ENCODE assay signal across 16 cellular contexts in the genomic region with DNA sequence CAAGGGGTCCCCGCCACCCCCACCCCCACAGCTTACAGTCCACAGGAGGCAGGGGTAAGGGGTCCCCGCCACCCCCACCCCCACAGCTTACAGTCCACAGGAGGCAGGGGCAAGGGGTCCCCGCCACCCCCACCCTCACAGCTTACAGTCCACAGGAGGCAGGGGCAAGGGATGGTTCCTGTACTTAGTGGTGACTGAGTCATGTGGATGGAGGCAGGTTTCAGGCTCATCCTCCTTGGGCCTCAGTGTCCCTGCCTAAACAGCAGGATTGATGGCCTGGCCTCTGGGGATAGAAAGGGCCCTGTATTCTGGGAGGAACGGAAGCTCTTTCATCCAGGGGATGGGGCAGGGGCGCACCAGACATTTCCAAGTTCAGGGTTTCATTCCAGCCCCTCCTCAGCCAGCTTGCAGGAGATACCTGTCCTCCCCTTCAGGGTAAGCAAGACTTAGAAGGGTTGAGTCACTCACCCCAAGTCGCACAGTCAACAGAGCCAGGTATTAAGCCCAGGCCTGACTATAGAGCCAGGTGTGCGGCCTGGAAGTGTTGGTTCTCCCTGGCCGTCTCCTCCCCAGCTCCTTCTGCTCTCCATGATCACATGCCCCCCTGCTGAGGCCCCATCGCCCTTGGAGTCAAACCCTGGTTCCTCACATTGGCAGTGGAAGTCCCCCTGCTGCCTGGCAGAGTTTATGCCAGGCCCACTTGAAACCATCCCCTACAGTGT. TPM values are rescaled to one million over a fixed set of nuclear protein-coding genes. Genes with fewer than 3 reads are reported as not detected.
DNase-seq lines count a peak whose midpoint lies in the region; ATAC-seq and TF ChIP-seq lines count a peak whose summit lies in the region.
"Had no signal": no experiment of that assay in that cellular context is flagged by ENCODE, and none has a peak within 500 bp of the region (broad histone marks: within the 10 kb centered on the region; RNA-seq: fewer than 3 reads in every experiment).

No MANE protein-coding gene starts in this region.

- no peaks in the 10 kb centered on the region for H3K27me3 ChIP-seq in BLaER1 treated with 17β-estradiol and CSF1 and Interleukin-3, amounts not matched to agents 10 nM and 100 nM
- no peaks in the 10 kb centered on the region for H3K27me3 ChIP-seq in CD8-positive, alpha-beta memory T cell (ENCODE audit: insufficient read depth, low read length, poor library complexity, severe bottlenecking)
- H3K27me3 ChIP-seq in testis: no peaks in the 10 kb centered on the region
- H3K27me3 ChIP-seq: tibial nerve had no signal

- intact Hi-C loops in testis (cut with DNase I; ENCODE audit: low total_unique reads): no loop called here

- peaks cover 0 to 46% (median 7%) of the 10 kb centered on the region in 3 donors for H3K36me3 Mint-ChIP-seq in CD8-positive, alpha-beta memory T cell
- H3K36me3 Mint-ChIP-seq in activated T-helper 17 cell treated with anti-CD3 and anti-CD28 coated beads, Interleukin-2, amount 50 U/mL, for 72 hours (ENCODE audit: low read depth): peaks cover 71% of the 10 kb centered on the region
- H3K36me3 Mint-ChIP-seq in naive B cell: peaks cover 0 to 18% of the 10 kb centered on the region in 2 donors

- H3K27me3 Mint-ChIP-seq in CD8-positive, alpha-beta memory T cell: no peaks in the 10 kb centered on the region
- H3K27me3 Mint-ChIP-seq in activated T-helper 17 cell treated with anti-CD3 and anti-CD28 coated beads, Interleukin-2, amount 50 U/mL, for 72 hours: no peaks in the 10 kb centered on the region
- no peaks in the 10 kb centered on the region for H3K27me3 Mint-ChIP-seq in naive B cell

- peaks cover 80 to 93% (median 84%) of the 10 kb centered on the region in 3 donors for H3K4me1 Mint-ChIP-seq in CD8-positive, alpha-beta memory T cell
- H3K4me1 Mint-ChIP-seq in activated T-helper 17 cell treated with anti-CD3 and anti-CD28 coated beads, Interleukin-2, amount 50 U/mL, for 72 hours: peaks cover 54% of the 10 kb centered on the region
- peaks cover 73 to 95% (median 89%) of the 10 kb centered on the region in 3 donors for H3K4me1 Mint-ChIP-seq in naive B cell

- no peaks in the 10 kb centered on the region for H3K9me3 ChIP-seq in BLaER1 treated with 17β-estradiol and CSF1 and Interleukin-3, amounts not matched to agents 10 nM and 100 nM (replicated peaks in 1 of 11)
- H3K9me3 ChIP-seq in CD8-positive, alpha-beta memory T cell (ENCODE audit: low read length): no peaks in the 10 kb centered on the region
- H3K9me3 ChIP-seq in testis: no peaks in the 10 kb centered on the region
- H3K9me3 ChIP-seq: prostate gland, tibial nerve had no signal

- DNase-seq in CD8-positive, alpha-beta memory T cell: peak in 1 of 5 donors; percentile 14
- DNase-seq in naive B cell (no peak), left lobe of liver (ENCODE audit: low spot score) (no peak), NCI-H128 (lab: John Stamatoyannopoulos, UW; ENCODE audit: unreplicated experiment) (no peak), testis (no peak), NCI-H1694 (lab: John Stamatoyannopoulos, UW) (no peak)
- DNase-seq: EL, SW 1271 had no signal

- peak overlapping the region in 5 of 11 experiments; percentile 2 to 36 (median 13); a peak in 3 of 22 replicates for H3K27ac ChIP-seq in BLaER1 treated with 17β-estradiol and CSF1 and Interleukin-3, amounts not matched to agents 10 nM and 100 nM
- no peak overlapping the region for H3K27ac ChIP-seq in CD8-positive, alpha-beta memory T cell (ENCODE audit: low read depth, low read length)
- H3K27ac ChIP-seq in testis: no peak overlapping the region
- H3K27ac ChIP-seq: prostate gland had no signal

- peak; percentile 66 for ATAC-seq in activated T-helper 17 cell treated with anti-CD3 and anti-CD28 coated beads, Interleukin-2, amount 50 U/mL, for 72 hours (replicated peaks)
- ATAC-seq in naive B cell (ENCODE audit: low read depth in 2 of 2): no peak
- ATAC-seq in left lobe of liver: no peak

- H3K27ac Mint-ChIP-seq in CD8-positive, alpha-beta memory T cell: peak overlapping the region; percentile 81 to 98 (median 92)
- H3K27ac Mint-ChIP-seq in activated T-helper 17 cell treated with anti-CD3 and anti-CD28 coated beads, Interleukin-2, amount 50 U/mL, for 72 hours: peak overlapping the region; percentile 85
- H3K27ac Mint-ChIP-seq in naive B cell: peak overlapping the region in 5 of 6 donors; percentile 70 to 96 (median 95)

- TF ChIP-seq POLR2A in testis (IDR thresholded peaks at IDR 0.05): no peak

- WGBS in testis, 2 donors: 80 to 94% methylated on average over 6 of the region's 9 CpGs

- peak overlapping the region; percentile 46 to 80 (median 61) for H3K4me3 Mint-ChIP-seq in CD8-positive, alpha-beta memory T cell
- H3K4me3 Mint-ChIP-seq in activated T-helper 17 cell treated with anti-CD3 and anti-CD28 coated beads, Interleukin-2, amount 50 U/mL, for 72 hours: peak overlapping the region; percentile 76
- H3K4me3 Mint-ChIP-seq in naive B cell: peak overlapping the region; percentile 6 to 87 (median 70)

- no peak overlapping the region for H3K4me3 ChIP-seq in BLaER1 treated with 17β-estradiol and CSF1 and Interleukin-3, amounts not matched to agents 10 nM and 100 nM
- peak overlapping the region; percentile 18 for H3K4me3 ChIP-seq in CD8-positive, alpha-beta memory T cell (ENCODE audit: low read length)
- H3K4me3 ChIP-seq in testis: no peak overlapping the region
- H3K4me3 ChIP-seq: prostate gland, tibial nerve had no signal

- POLR2A ChIA-PET in CD8-positive, alpha-beta memory T cell (lab: Charles Lee): interaction anchor here (1.9 to 5.9 kb wide), 4 partner anchors 13 to 25 kb away, joined by 15 to 89 read pairs (median 18); partner anchors contain the start of gene CSK

- TF ChIP-seq CTCF in testis (IDR thresholded peaks at IDR 0.05): no peak

- peaks cover 89 to 99% (median 97%) of the 10 kb centered on the region in 11 experiments for H4K20me1 ChIP-seq in BLaER1 treated with 17β-estradiol and CSF1 and Interleukin-3, amounts not matched to agents 10 nM and 100 nM

- H3K9ac ChIP-seq in BLaER1 treated with 17β-estradiol and CSF1 and Interleukin-3, amounts not matched to agents 10 nM and 100 nM: peak overlapping the region in 9 of 11 experiments; percentile 23 to 52 (median 36); a peak in 10 of 22 replicates

- CTCF ChIA-PET in CD8-positive, alpha-beta memory T cell (lab: Charles Lee): interaction anchor here (0.7 to 15.8 kb wide), 14 partner anchors 9 to 180 kb away, joined by 3 to 1086 read pairs (median 4); partner anchors contain the start of genes CSK and ULK3

- peaks cover 32 to 80% (median 56%) of the 10 kb centered on the region in 11 experiments for H3K36me3 ChIP-seq in BLaER1 treated with 17β-estradiol and CSF1 and Interleukin-3, amounts not matched to agents 10 nM and 100 nM
- peaks cover 28% of the 10 kb centered on the region for H3K36me3 ChIP-seq in CD8-positive, alpha-beta memory T cell (ENCODE audit: insufficient read depth, low read length)
- H3K36me3 ChIP-seq in testis (ENCODE audit: low read depth, missing control alignments): no peaks in the 10 kb centered on the region
- H3K36me3 ChIP-seq: prostate gland had no signal

- peak overlapping the region; percentile 11 to 84 (median 35); a peak in 17 of 22 replicates for H3K4me2 ChIP-seq in BLaER1 treated with 17β-estradiol and CSF1 and Interleukin-3, amounts not matched to agents 10 nM and 100 nM

- peaks cover 80 to 97% (median 91%) of the 10 kb centered on the region in 10 experiments for H3K4me1 ChIP-seq in BLaER1 treated with 17β-estradiol and CSF1 and Interleukin-3, amounts not matched to agents 10 nM and 100 nM
- H3K4me1 ChIP-seq in CD8-positive, alpha-beta memory T cell (ENCODE audit: insufficient read depth, low read length): peaks cover 99% of the 10 kb centered on the region
- peaks cover 14% of the 10 kb centered on the region for H3K4me1 ChIP-seq in testis

- no peaks in the 10 kb centered on the region for H3K9me3 Mint-ChIP-seq in CD8-positive, alpha-beta memory T cell
- no peaks in the 10 kb centered on the region for H3K9me3 Mint-ChIP-seq in activated T-helper 17 cell treated with anti-CD3 and anti-CD28 coated beads, Interleukin-2, amount 50 U/mL, for 72 hours
- no peaks in the 10 kb centered on the region for H3K9me3 Mint-ChIP-seq in naive B cell

RNA-seq across cellular contexts. Expression of gene CSK, which starts 12.5 kb away (rescaled TPM):
- 100 to 1,000 TPM; 288 to 294 TPM for total RNA-seq in CD8-positive, alpha-beta memory T cell
- 154 TPM for polyA plus RNA-seq in CD8-positive, alpha-beta memory T cell
- total RNA-seq in activated T-helper 17 cell treated with anti-CD3 and anti-CD28 coated beads, Interleukin-2, amount 50 U/mL, for 72 hours: 100 to 1,000 TPM; 176 to 316 TPM
- polyA plus RNA-seq in naive B cell (ENCODE audit: low read depth in 6 of 6): 100 to 1,000 TPM; 176 to 273 (median 216) TPM
- 32.7 TPM for total RNA-seq in left lobe of liver
- 10 to 100 TPM; 41.5 to 43.1 TPM for total RNA-seq in testis
- polyA plus RNA-seq in testis (ENCODE audit: insufficient read depth, low read depth, low replicate concordance): 45.6 TPM

RNA-seq across cellular contexts. Expression of gene LMAN1L, which starts 18.2 kb away (rescaled TPM):
- total RNA-seq in CD8-positive, alpha-beta memory T cell: under 1 TPM in 1 of 2 experiments, not detected in 1; 0.27 TPM
- not detected for polyA plus RNA-seq in CD8-positive, alpha-beta memory T cell
- 1 to 10 TPM in 1 of 2 donors, under 1 TPM in 1; 0.82 to 1.6 TPM for total RNA-seq in activated T-helper 17 cell treated with anti-CD3 and anti-CD28 coated beads, Interleukin-2, amount 50 U/mL, for 72 hours
- polyA plus RNA-seq in naive B cell (ENCODE audit: low read depth in 6 of 6) (not detected), testis (ENCODE audit: insufficient read depth, low read depth, low replicate concordance) (2.2 TPM)
- total RNA-seq in left lobe of liver (not detected), testis (1 to 10 TPM; 4.3 to 4.6 TPM)
- total RNA-seq: NCI-H460 had no signal
- polyA plus RNA-seq: BJ had no signal

RNA-seq across cellular contexts. Expression of gene CPLX3, which starts 32.0 kb away (rescaled TPM):
- not detected for total RNA-seq in CD8-positive, alpha-beta memory T cell
- polyA plus RNA-seq in CD8-positive, alpha-beta memory T cell: not detected
- under 1 TPM; 0.15 to 0.19 TPM for total RNA-seq in activated T-helper 17 cell treated with anti-CD3 and anti-CD28 coated beads, Interleukin-2, amount 50 U/mL, for 72 hours
- polyA plus RNA-seq in naive B cell (ENCODE audit: low read depth in 6 of 6) (not detected), testis (ENCODE audit: insufficient read depth, low read depth, low replicate concordance) (3.6 TPM)
- total RNA-seq in left lobe of liver (not detected), testis (1 to 10 TPM; 3.7 to 5.7 TPM)
- total RNA-seq: mononuclear cell, tibial nerve had no signal
- polyA plus RNA-seq: BJ had no signal

RNA-seq across cellular contexts. Expression of gene CYP1A2, which starts 45.8 kb away (rescaled TPM):
- not detected for total RNA-seq in CD8-positive, alpha-beta memory T cell
- polyA plus RNA-seq in CD8-positive, alpha-beta memory T cell: not detected
- total RNA-seq in activated T-helper 17 cell treated with anti-CD3 and anti-CD28 coated beads, Interleukin-2, amount 50 U/mL, for 72 hours: not detected
- polyA plus RNA-seq in naive B cell (ENCODE audit: low read depth in 6 of 6) (not detected), testis (ENCODE audit: insufficient read depth, low read depth, low replicate concordance) (not detected)
- total RNA-seq in left lobe of liver (120 TPM), testis (under 1 TPM; 0.12 to 0.31 TPM)
- total RNA-seq: cardiac septum, mononuclear cell, NCI-H460, tibial nerve had no signal
- polyA plus RNA-seq: BJ had no signal

RNA-seq across cellular contexts. Expression of gene ULK3, which starts 48.5 kb away (rescaled TPM):
- 10 to 100 TPM; 53.9 to 60.1 TPM for total RNA-seq in CD8-positive, alpha-beta memory T cell
- polyA plus RNA-seq in CD8-positive, alpha-beta memory T cell: 43.1 TPM
- 10 to 100 TPM; 44.1 to 46.7 TPM for total RNA-seq in activated T-helper 17 cell treated with anti-CD3 and anti-CD28 coated beads, Interleukin-2, amount 50 U/mL, for 72 hours
- 10 to 100 TPM in 5 of 6 donors, 1 to 10 TPM in 1; 9.3 to 21.5 (median 13.1) TPM for polyA plus RNA-seq in naive B cell (ENCODE audit: low read depth in 6 of 6)
- total RNA-seq in left lobe of liver: 23.8 TPM
- 10 to 100 TPM; 68.2 to 78.5 TPM for total RNA-seq in testis
- 27.0 TPM for polyA plus RNA-seq in testis (ENCODE audit: insufficient read depth, low read depth, low replicate concordance)
